In genomic region chr13:29905845-29906244, GRCh38 we compare ENCODE assay signal across 12 cellular contexts. TPM values are rescaled to one million over a fixed set of nuclear protein-coding genes. Genes with fewer than 3 reads are reported as not detected.
A peak's percentile ranks its signal among the peaks of the same experiment; 100 is the strongest.
DNase-seq lines count a peak whose midpoint lies in the region; ATAC-seq and TF ChIP-seq lines count a peak whose summit lies in the region.
"Had no signal": no experiment of that assay in that cellular context is flagged by ENCODE, and none has a peak within 500 bp of the region (broad histone marks: within the 10 kb centered on the region; RNA-seq: fewer than 3 reads in every experiment).

No MANE protein-coding gene starts in this region.

- WGBS in esophagus squamous epithelium, 2 donors, result 36 to 53% methylated on average over 3 of the region's 3 CpGs

- intact Hi-C loops in naive thymus-derived CD4-positive, alpha-beta T cell (cut with micrococcal nuclease), result no loop called here
- intact Hi-C loops in esophagus squamous epithelium (cut with DNase I), result no loop called here

- peak; percentile 60 for DNase-seq in CD1c-positive myeloid dendritic cell (ENCODE audit: extremely low spot score)
- peak; percentile 86 for DNase-seq in NB4 (ENCODE audit: low read depth)
- peak; percentile 17 to 76 for DNase-seq in dermis microvascular lymphatic vessel endothelial cell (ENCODE audit: low read depth in 2 of 2)
- DNase-seq in naive thymus-derived CD4-positive, alpha-beta T cell, result no peak
- DNase-seq in stimulated activated naive CD8-positive, alpha-beta T cell treated with anti-CD3 and anti-CD28 coated beads, Interleukin-15, Interleukin-2, amounts not matched to agents 100 U/mL and 50 U/mL, for 24 hours, result no peak
- DNase-seq in RPMI8226, result no peak
- DNase-seq in T-helper 2 cell treated with Interferon-gamma antibody and Interleukin-4, amounts not matched to agents 5 μg/mL and 100 μg/mL, for 36 hours (ENCODE audit: low spot score), result no peak
- DNase-seq in esophagus squamous epithelium (lab: John Stamatoyannopoulos, UW), result no peak
- DNase-seq: activated CD4-positive, alpha-beta T cell treated with anti-CD3 and anti-CD28 coated beads, Interleukin-2, amount 10 ng/mL, durations not matched to agents 24 days and 14 days; NCI-H1048 had no signal

- no peak overlapping the region for H3K27ac ChIP-seq in naive thymus-derived CD4-positive, alpha-beta T cell (ENCODE audit: low read depth, low read length)
- H3K27ac ChIP-seq in esophagus squamous epithelium, result no peak overlapping the region

- H3K4me1 Mint-ChIP-seq in naive thymus-derived CD4-positive, alpha-beta T cell, result peaks cover 8 to 39% (median 22%) of the 10 kb centered on the region in 7 donors
- H3K4me1 Mint-ChIP-seq in T-helper 2 cell treated with Interferon-gamma antibody and Interleukin-4, amounts not matched to agents 5 μg/mL and 100 μg/mL, for 36 hours (ENCODE audit: low read depth), result peaks cover 26% of the 10 kb centered on the region

- H3K4me3 ChIP-seq in NB4 (ENCODE audit: low read depth, low read length) (no peak overlapping the region), esophagus squamous epithelium (no peak overlapping the region)
- no peak overlapping the region for H3K4me3 ChIP-seq in naive thymus-derived CD4-positive, alpha-beta T cell (ENCODE audit: low read length)

- H3K9me3 ChIP-seq in naive thymus-derived CD4-positive, alpha-beta T cell (ENCODE audit: control insufficient read depth in 2 of 3, low read length in 3 of 3), result no peaks in the 10 kb centered on the region
- no peaks in the 10 kb centered on the region for H3K9me3 ChIP-seq in esophagus squamous epithelium

- ATAC-seq in naive thymus-derived CD4-positive, alpha-beta T cell, result peak; percentile 45
- ATAC-seq in stimulated activated naive CD8-positive, alpha-beta T cell treated with anti-CD3 and anti-CD28 coated beads, Interleukin-15, Interleukin-2, amounts not matched to agents 100 U/mL and 50 U/mL, for 24 hours, result no peak

- H3K27me3 ChIP-seq in naive thymus-derived CD4-positive, alpha-beta T cell (ENCODE audit: control insufficient read depth in 2 of 2, insufficient read depth in 2 of 2, low read length in 2 of 2), result no peaks in the 10 kb centered on the region
- no peaks in the 10 kb centered on the region for H3K27me3 ChIP-seq in esophagus squamous epithelium

- CTCF ChIA-PET in naive thymus-derived CD4-positive, alpha-beta T cell (lab: Charles Lee), result interaction anchor here (0.7 kb wide), 1 partner anchor 207 kb away, joined by 3 read pairs; no protein-coding TSS in a partner anchor

- H3K4me3 Mint-ChIP-seq in naive thymus-derived CD4-positive, alpha-beta T cell, result no peak overlapping the region
- H3K4me3 Mint-ChIP-seq in T-helper 2 cell treated with Interferon-gamma antibody and Interleukin-4, amounts not matched to agents 5 μg/mL and 100 μg/mL, for 36 hours, result no peak overlapping the region
- H3K4me3 Mint-ChIP-seq: activated CD4-positive, alpha-beta T cell treated with anti-CD3 and anti-CD28 coated beads, Interleukin-2, amount 10 ng/mL, durations not matched to agents 24 days and 14 days; activated naive CD4-positive, alpha-beta T cell treated with anti-CD3 and anti-CD28 coated beads, Interleukin-2, amount 50 U/mL, for 24 hours had no signal

- H3K9me3 Mint-ChIP-seq in naive thymus-derived CD4-positive, alpha-beta T cell, result peaks cover 0 to 4% (median 0%) of the 10 kb centered on the region in 11 donors
- peaks cover 3% of the 10 kb centered on the region for H3K9me3 Mint-ChIP-seq in T-helper 2 cell treated with Interferon-gamma antibody and Interleukin-4, amounts not matched to agents 5 μg/mL and 100 μg/mL, for 36 hours
- H3K9me3 Mint-ChIP-seq: activated CD4-positive, alpha-beta T cell treated with anti-CD3 and anti-CD28 coated beads, Interleukin-2, amount 10 ng/mL, durations not matched to agents 24 days and 14 days; activated naive CD4-positive, alpha-beta T cell treated with anti-CD3 and anti-CD28 coated beads, Interleukin-2, amount 50 U/mL, for 24 hours had no signal

- no peaks in the 10 kb centered on the region for H3K36me3 ChIP-seq in naive thymus-derived CD4-positive, alpha-beta T cell (ENCODE audit: control insufficient read depth in 2 of 3, insufficient read depth in 3 of 3, low read length in 3 of 3)
- H3K36me3 ChIP-seq in esophagus squamous epithelium, result no peaks in the 10 kb centered on the region

- H3K27ac Mint-ChIP-seq in naive thymus-derived CD4-positive, alpha-beta T cell, result no peak overlapping the region
- no peak overlapping the region for H3K27ac Mint-ChIP-seq in T-helper 2 cell treated with Interferon-gamma antibody and Interleukin-4, amounts not matched to agents 5 μg/mL and 100 μg/mL, for 36 hours
- H3K27ac Mint-ChIP-seq: activated CD4-positive, alpha-beta T cell treated with anti-CD3 and anti-CD28 coated beads, Interleukin-2, amount 10 ng/mL, durations not matched to agents 24 days and 14 days; activated naive CD4-positive, alpha-beta T cell treated with anti-CD3 and anti-CD28 coated beads, Interleukin-2, amount 50 U/mL, for 24 hours; progenitor cell of endocrine pancreas had no signal

- H3K27me3 Mint-ChIP-seq in naive thymus-derived CD4-positive, alpha-beta T cell, result peaks cover 0 to 3% (median 0%) of the 10 kb centered on the region in 5 donors
- peaks cover 2% of the 10 kb centered on the region for H3K27me3 Mint-ChIP-seq in T-helper 2 cell treated with Interferon-gamma antibody and Interleukin-4, amounts not matched to agents 5 μg/mL and 100 μg/mL, for 36 hours (ENCODE audit: low read depth)
- H3K27me3 Mint-ChIP-seq: activated naive CD4-positive, alpha-beta T cell treated with anti-CD3 and anti-CD28 coated beads, Interleukin-2, amount 50 U/mL, for 24 hours; progenitor cell of endocrine pancreas had no signal

- TF ChIP-seq CTCF in NB4 (IDR thresholded peaks at IDR 0.05; ENCODE audit: low read depth, low read length) (no peak), esophagus squamous epithelium (IDR thresholded peaks at IDR 0.05) (no peak)

- H3K36me3 Mint-ChIP-seq in naive thymus-derived CD4-positive, alpha-beta T cell, result peaks cover 0 to 4% (median 0%) of the 10 kb centered on the region in 5 donors
- H3K36me3 Mint-ChIP-seq in T-helper 2 cell treated with Interferon-gamma antibody and Interleukin-4, amounts not matched to agents 5 μg/mL and 100 μg/mL, for 36 hours (ENCODE audit: low read depth), result no peaks in the 10 kb centered on the region
- H3K36me3 Mint-ChIP-seq: activated naive CD4-positive, alpha-beta T cell treated with anti-CD3 and anti-CD28 coated beads, Interleukin-2, amount 50 U/mL, for 24 hours had no signal

- POLR2A ChIA-PET in naive thymus-derived CD4-positive, alpha-beta T cell (lab: Charles Lee), result no interaction called here

- TF ChIP-seq POLR2A in NB4 (IDR thresholded peaks at IDR 0.05; ENCODE audit: extremely low read depth, insufficient read length), result no peak
- TF ChIP-seq POLR2A in esophagus squamous epithelium (IDR thresholded peaks at IDR 0.05), result no peak

- H3K4me1 ChIP-seq in naive thymus-derived CD4-positive, alpha-beta T cell (ENCODE audit: control insufficient read depth in 2 of 2, insufficient read depth in 2 of 2, low read length in 2 of 2), result peaks cover 13 to 22% of the 10 kb centered on the region in 2 donors
- H3K4me1 ChIP-seq in esophagus squamous epithelium, result peaks cover 0 to 29% (median 4%) of the 10 kb centered on the region in 3 donors

RNA-seq across cellular contexts. Expression of gene UBL3, which starts 55.4 kb away (rescaled TPM):
- 11.0 and 15.2 TPM in 2 replicates for total RNA-seq in dermis microvascular lymphatic vessel endothelial cell
- 10 to 100 TPM; 12.7 to 34.5 (median 28.9) TPM for total RNA-seq in naive thymus-derived CD4-positive, alpha-beta T cell
- polyA plus RNA-seq in naive thymus-derived CD4-positive, alpha-beta T cell, result 10 to 100 TPM; 27.3 to 30.8 TPM
- 10 to 100 TPM; 28.1 to 47.1 (median 35.4) TPM for total RNA-seq in esophagus squamous epithelium

Comparison
In these comparisons a context has a peak if more than half of its experiments do, and no peak if none do; other contexts are left out.
1. DNase-seq: peak in CD1c-positive myeloid dendritic cell (single experiment), NB4 (single experiment) and dermis microvascular lymphatic vessel endothelial cell (2 of 2); none in naive thymus-derived CD4-positive, alpha-beta T cell (0 of 9), stimulated activated naive CD8-positive, alpha-beta T cell treated with anti-CD3 and anti-CD28 coated beads, Interleukin-15, Interleukin-2, amounts not matched to agents 100 U/mL and 50 U/mL, for 24 hours (single experiment), RPMI8226 (single experiment), T-helper 2 cell treated with Interferon-gamma antibody and Interleukin-4, amounts not matched to agents 5 μg/mL and 100 μg/mL, for 36 hours (single experiment) and esophagus squamous epithelium (single experiment).